8 cellular contexts compared by ENCODE assay signal in the genomic region with DNA sequence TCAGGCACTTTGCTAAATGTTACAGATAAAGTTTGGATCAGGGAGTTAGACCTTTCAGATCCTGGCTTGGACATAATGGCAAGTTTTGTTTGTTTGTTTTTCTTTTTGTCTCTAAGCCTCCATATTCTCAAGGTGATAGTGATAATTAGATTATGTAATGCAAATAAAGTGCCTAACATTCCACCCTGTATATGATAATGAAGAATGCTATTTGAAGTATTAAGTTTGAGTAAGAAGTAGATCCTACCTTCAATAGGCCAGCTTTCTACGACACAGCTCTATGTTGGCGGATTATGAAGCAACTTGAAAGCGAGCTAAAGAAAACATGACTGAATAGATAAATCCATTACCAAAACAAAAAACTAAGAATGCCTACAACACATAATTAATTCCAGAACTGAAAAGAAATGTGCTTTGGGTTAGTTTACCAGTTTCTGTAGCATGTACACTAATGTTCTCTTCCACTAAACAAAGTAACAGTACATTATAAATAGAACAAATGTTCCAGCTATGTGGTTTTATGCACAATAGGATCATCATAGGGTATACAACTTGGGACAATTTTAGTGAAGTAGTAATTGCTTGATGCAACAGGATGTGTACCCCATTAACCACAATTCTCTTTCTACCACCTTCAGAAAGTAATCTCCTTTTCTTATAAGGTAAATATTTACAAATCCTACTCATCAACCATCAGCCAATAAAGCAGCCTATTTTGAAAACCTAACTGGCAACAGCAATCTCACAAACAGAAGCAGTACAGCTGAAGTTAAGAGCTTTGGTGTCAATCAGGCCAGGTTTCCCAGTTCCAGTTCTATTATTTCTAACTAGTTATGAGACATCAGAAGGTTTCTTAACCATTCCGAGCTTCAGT. TPM values are rescaled to one million over a fixed set of nuclear protein-coding genes. Genes with fewer than 3 reads are reported as not detected.
DNase-seq lines count a peak whose midpoint lies in the region; ATAC-seq and TF ChIP-seq lines count a peak whose summit lies in the region.

No MANE protein-coding gene starts in this region.

- WGBS in body of pancreas, 2 donors = 87 to 88% methylated on average over 4 of the region's 4 CpGs

- H3K27me3 ChIP-seq in BLaER1 (no peaks in the 10 kb centered on the region), Karpas-422 (ENCODE audit: low read length) (no peaks in the 10 kb centered on the region), body of pancreas (no peaks in the 10 kb centered on the region)
- H3K27me3 ChIP-seq in naive thymus-derived CD4-positive, alpha-beta T cell (ENCODE audit: control insufficient read depth in 2 of 2, insufficient read depth in 2 of 2, low read length in 2 of 2) = no peaks in the 10 kb centered on the region

- TF ChIP-seq CTCF in choroid plexus epithelial cell (conservative IDR thresholded peaks at IDR 0.05; ENCODE audit: low read depth, low read length) (no peak), body of pancreas (IDR thresholded peaks at IDR 0.05) (no peak)

- H3K9me3 Mint-ChIP-seq in naive thymus-derived CD4-positive, alpha-beta T cell = peaks cover 0 to 16% (median 4%) of the 10 kb centered on the region in 11 donors

- peaks cover 64% of the 10 kb centered on the region for H3K79me2 ChIP-seq in Karpas-422 (ENCODE audit: low read length)

- DNase-seq in Karpas-422 (no peak), choroid plexus epithelial cell (ENCODE audit: low read depth) (peak; percentile 15), body of pancreas (no peak), cortex of kidney (lab: John Stamatoyannopoulos, UW) (no peak), sciatic nerve (ENCODE audit: low spot score) (no peak)
- no peak for DNase-seq in naive thymus-derived CD4-positive, alpha-beta T cell
- DNase-seq in stimulated activated CD4-positive, alpha-beta T cell treated with anti-CD3 and anti-CD28 coated beads, Interleukin-4, amount 100 ng/mL, for 24 hours = no peak

- H3K4me1 ChIP-seq in BLaER1 = peaks cover 15% of the 10 kb centered on the region
- H3K4me1 ChIP-seq in Karpas-422 (ENCODE audit: low read length) = peaks cover 19% of the 10 kb centered on the region
- peaks cover 13 to 14% of the 10 kb centered on the region in 2 donors for H3K4me1 ChIP-seq in naive thymus-derived CD4-positive, alpha-beta T cell (ENCODE audit: control insufficient read depth in 2 of 2, insufficient read depth in 2 of 2, low read length in 2 of 2)
- H3K4me1 ChIP-seq in body of pancreas = peaks cover 23% of the 10 kb centered on the region

- peaks cover 61% of the 10 kb centered on the region for H4K20me1 ChIP-seq in BLaER1
- no peaks in the 10 kb centered on the region; the same call in 1 of the 2 replicates for H4K20me1 ChIP-seq in Karpas-422 (ENCODE audit: insufficient read depth, low read depth, low read length)

- peaks cover 15% of the 10 kb centered on the region for H3K9me3 ChIP-seq in BLaER1
- H3K9me3 ChIP-seq in Karpas-422 (ENCODE audit: low read length) = peaks cover 3% of the 10 kb centered on the region; the same call in 1 of the 2 replicates
- H3K9me3 ChIP-seq in naive thymus-derived CD4-positive, alpha-beta T cell (ENCODE audit: control insufficient read depth in 2 of 3, low read length in 3 of 3) = peaks cover 0 to 3% (median 0%) of the 10 kb centered on the region in 3 experiments
- H3K9me3 ChIP-seq in body of pancreas = no peaks in the 10 kb centered on the region

- no peak for ATAC-seq in naive thymus-derived CD4-positive, alpha-beta T cell
- no peak for ATAC-seq in body of pancreas
- no peak for ATAC-seq in sciatic nerve

- H3K36me3 ChIP-seq in BLaER1 (peaks cover 36% of the 10 kb centered on the region), Karpas-422 (ENCODE audit: insufficient read depth, low read length) (peaks cover 32% of the 10 kb centered on the region), body of pancreas (replicated peaks in 1 of 2; ENCODE audit: insufficient read depth in 1 of 2, low read depth in 2 of 2) (no peaks in the 10 kb centered on the region)
- peaks cover 0 to 4% (median 0%) of the 10 kb centered on the region in 3 experiments for H3K36me3 ChIP-seq in naive thymus-derived CD4-positive, alpha-beta T cell (ENCODE audit: control insufficient read depth in 2 of 3, insufficient read depth in 3 of 3, low read length in 3 of 3)

- POLR2A ChIA-PET in naive thymus-derived CD4-positive, alpha-beta T cell (lab: Charles Lee) = no interaction called here

- H3K4me3 ChIP-seq in BLaER1 = peak overlapping the region; percentile 91
- peak overlapping the region; percentile 76 for H3K4me3 ChIP-seq in Karpas-422 (ENCODE audit: low read length)
- no peak overlapping the region for H3K4me3 ChIP-seq in choroid plexus epithelial cell (ENCODE audit: low read depth, low read length)
- H3K4me3 ChIP-seq in naive thymus-derived CD4-positive, alpha-beta T cell (ENCODE audit: low read length) = peak overlapping the region; percentile 70
- no peak overlapping the region for H3K4me3 ChIP-seq in body of pancreas

- H3K36me3 Mint-ChIP-seq in naive thymus-derived CD4-positive, alpha-beta T cell = peaks cover 3 to 17% (median 8%) of the 10 kb centered on the region in 5 donors

- H3K9me2 ChIP-seq in Karpas-422 (replicated peaks; ENCODE audit: insufficient read depth, low read length) = no peaks in the 10 kb centered on the region

- peak overlapping the region in 4 of 9 donors; percentile 24 to 95 (median 50) for H3K27ac Mint-ChIP-seq in naive thymus-derived CD4-positive, alpha-beta T cell

- no peak overlapping the region for H2AFZ ChIP-seq in Karpas-422 (ENCODE audit: low read length)

- H3K4me3 Mint-ChIP-seq in naive thymus-derived CD4-positive, alpha-beta T cell = peak overlapping the region; percentile 96 to 100 (median 100)

- peak overlapping the region; percentile 91 for H3K4me2 ChIP-seq in BLaER1
- peak overlapping the region; percentile 86 for H3K4me2 ChIP-seq in Karpas-422 (ENCODE audit: low read depth, low read length, poor library complexity, severe bottlenecking)

- H3K9ac ChIP-seq in BLaER1 (peak overlapping the region; percentile 89), Karpas-422 (ENCODE audit: low read length) (peak overlapping the region; percentile 88)

- CTCF ChIA-PET in naive thymus-derived CD4-positive, alpha-beta T cell (lab: Charles Lee) = no interaction called here

- peaks cover 16 to 63% (median 54%) of the 10 kb centered on the region in 7 donors for H3K4me1 Mint-ChIP-seq in naive thymus-derived CD4-positive, alpha-beta T cell

- no peak for TF ChIP-seq POLR2A in body of pancreas (IDR thresholded peaks at IDR 0.05)

- H3K27ac ChIP-seq in BLaER1 (no peak overlapping the region), Karpas-422 (ENCODE audit: low read length) (no peak overlapping the region), body of pancreas (no peak overlapping the region)
- H3K27ac ChIP-seq in naive thymus-derived CD4-positive, alpha-beta T cell (ENCODE audit: low read depth, low read length) = no peak overlapping the region

- intact Hi-C loops in naive thymus-derived CD4-positive, alpha-beta T cell (cut with micrococcal nuclease) = loop anchor here (2.0 to 10.0 kb wide), 6 partner anchors 17 to 409 kb away; a partner anchor contains a TSS
- intact Hi-C loops in body of pancreas (cut with DNase I) (no loop called here), sciatic nerve (cut with DNase I) (no loop called here)

- peaks cover 0 to 5% (median 0%) of the 10 kb centered on the region in 5 donors for H3K27me3 Mint-ChIP-seq in naive thymus-derived CD4-positive, alpha-beta T cell

RNA-seq across cellular contexts. Expression of a gene that starts 1.5 kb away (rescaled TPM):
- total RNA-seq in Karpas-422 (2014; rRNA removed; shearing (Covaris generic); ENCODE audit: low replicate concordance) = 45.8 and 209 TPM in 2 replicates
- 10 to 100 TPM; 15.4 to 46.6 (median 28.3) TPM for total RNA-seq in naive thymus-derived CD4-positive, alpha-beta T cell
- polyA plus RNA-seq in naive thymus-derived CD4-positive, alpha-beta T cell = 100 to 1,000 TPM in 1 of 2 donors, 10 to 100 TPM in 1; 61.5 to 102 TPM
- total RNA-seq in body of pancreas (10 to 100 TPM in 1 of 2 donors, 1 to 10 TPM in 1; 6.6 to 19.7 TPM), sciatic nerve (53.7 TPM)

Comparison
In these comparisons a context has a peak if more than half of its experiments do, and no peak if none do; other contexts are left out.
1. H3K4me3 ChIP-seq: peak in BLaER1 (single experiment), Karpas-422 (single experiment) and naive thymus-derived CD4-positive, alpha-beta T cell (single experiment); none in choroid plexus epithelial cell (single experiment) and body of pancreas (0 of 2).
2. intact Hi-C loops: an anchor here in naive thymus-derived CD4-positive, alpha-beta T cell (2.0 to 10.0 kb wide); none called in body of pancreas and sciatic nerve.